Comparison of ENCODE assay signal across 19 cellular contexts in genomic region chr2:3300224-3300623, GRCh38.
"Had no signal": no experiment of that assay in that cellular context is flagged by ENCODE, and none has a peak within 500 bp of the region (broad histone marks: within the 10 kb centered on the region; RNA-seq: fewer than 3 reads in every experiment).

No MANE protein-coding gene starts in this region.

- H3K4me1 ChIP-seq: foreskin keratinocyte had no signal

- H3K27ac ChIP-seq: body of pancreas, foreskin keratinocyte, prostate gland, SJSA1, tibial artery had no signal

- H3K27me3 ChIP-seq: body of pancreas, foreskin keratinocyte, SJSA1, tibial artery had no signal

- ATAC-seq: activated naive CD8-positive, alpha-beta T cell treated with anti-CD3 and anti-CD28 coated beads, Interleukin-2, amount 50 U/mL, for 24 hours; activated T-cell treated with anti-CD3 and anti-CD28 coated beads, Interleukin-2, amount 50 U/mL, for 4 hours; body of pancreas; foreskin keratinocyte; left ventricle myocardium superior; stimulated activated memory B cell treated with anti-CD40 and anti-IgM and Interleukin-4, amounts not matched to agents 10 μg/mL and 1 μg/mL and 100 μg/mL, for 72 hours had no signal

- H3K4me3 Mint-ChIP-seq: activated naive CD8-positive, alpha-beta T cell treated with anti-CD3 and anti-CD28 coated beads, Interleukin-2, amount 50 U/mL, for 24 hours; activated T-cell treated with anti-CD3 and anti-CD28 coated beads, Interleukin-2, amount 50 U/mL, for 4 hours; neural crest cell; stimulated activated memory B cell treated with anti-CD40 and anti-IgM and Interleukin-4, amounts not matched to agents 10 μg/mL and 1 μg/mL and 100 μg/mL, for 72 hours had no signal

- H3K27me3 Mint-ChIP-seq: activated naive CD8-positive, alpha-beta T cell treated with anti-CD3 and anti-CD28 coated beads, Interleukin-2, amount 50 U/mL, for 24 hours; stimulated activated memory B cell treated with anti-CD40 and anti-IgM and Interleukin-4, amounts not matched to agents 10 μg/mL and 1 μg/mL and 100 μg/mL, for 72 hours had no signal

- H3K4me3 ChIP-seq: body of pancreas, prostate gland, SJSA1, tibial artery had no signal

- H3K9me3 Mint-ChIP-seq: activated naive CD8-positive, alpha-beta T cell treated with anti-CD3 and anti-CD28 coated beads, Interleukin-2, amount 50 U/mL, for 24 hours; activated T-cell treated with anti-CD3 and anti-CD28 coated beads, Interleukin-2, amount 50 U/mL, for 4 hours; neural crest cell; stimulated activated memory B cell treated with anti-CD40 and anti-IgM and Interleukin-4, amounts not matched to agents 10 μg/mL and 1 μg/mL and 100 μg/mL, for 72 hours had no signal

- H3K36me3 ChIP-seq: prostate gland, SJSA1, tibial artery had no signal

- H3K9me3 ChIP-seq: body of pancreas, prostate gland, SJSA1, tibial artery had no signal

- DNase-seq: activated CD8-positive, alpha-beta memory T cell treated with anti-CD3 and anti-CD28 coated beads for 24 hours; activated gamma-delta T cell; activated naive CD4-positive, alpha-beta T cell treated with anti-CD3 and anti-CD28 coated beads, Interleukin-2, amount 50 U/mL, for 16 hours; activated naive CD8-positive, alpha-beta T cell treated with anti-CD3 and anti-CD28 coated beads, Interleukin-2, amount 50 U/mL, for 24 hours; activated T-cell treated with anti-CD3 and anti-CD28 coated beads, Interleukin-2, amount 50 U/mL, for 4 hours; anterior cingulate cortex; body of pancreas; caudate nucleus; effector memory CD4-positive, alpha-beta T cell; foreskin keratinocyte; left ventricle myocardium superior; midbrain; stimulated activated CD4-positive, alpha-beta T cell treated with anti-CD3 and anti-CD28 coated beads, Interleukin-1b, Interleukin-23, amount 100 ng/mL, for 48 hours; T-helper 9 cell had no signal

- H3K27ac Mint-ChIP-seq: activated naive CD8-positive, alpha-beta T cell treated with anti-CD3 and anti-CD28 coated beads, Interleukin-2, amount 50 U/mL, for 24 hours; stimulated activated memory B cell treated with anti-CD40 and anti-IgM and Interleukin-4, amounts not matched to agents 10 μg/mL and 1 μg/mL and 100 μg/mL, for 72 hours had no signal
